In genomic region chr4:159946983-159947645, GRCh38 we compare ENCODE assay signal across 9 cellular contexts.
DNase-seq lines count a peak whose midpoint lies in the region; ATAC-seq, FAIRE-seq and TF ChIP-seq lines count a peak whose summit lies in the region.
"Had no signal": no experiment of that assay in that cellular context is flagged by ENCODE, and none has a peak within 500 bp of the region (broad histone marks: within the 10 kb centered on the region; RNA-seq: fewer than 3 reads in every experiment).

No MANE protein-coding gene starts in this region.

- H3K36me3 ChIP-seq in iPS-20b (ENCODE audit: insufficient read depth, low read depth, low read length), result no peaks in the 10 kb centered on the region
- H3K36me3 ChIP-seq in naive thymus-derived CD4-positive, alpha-beta T cell (ENCODE audit: control insufficient read depth in 2 of 3, insufficient read depth in 3 of 3, low read length in 3 of 3), result no peaks in the 10 kb centered on the region

- peak; percentile 53 for ATAC-seq in WTC11
- no peak for ATAC-seq in naive thymus-derived CD4-positive, alpha-beta T cell

- peak; percentile 18 for DNase-seq in Daoy (ENCODE audit: low read depth)
- peak; percentile 70 for DNase-seq in H4 (ENCODE audit: low spot score)
- peak; percentile 13 for DNase-seq in NCI-H1105 (lab: John Stamatoyannopoulos, UW)
- no peak for DNase-seq in WTC11 (ENCODE audit: low spot score)
- peak; percentile 18 for DNase-seq in urothelium cell line (ENCODE audit: low spot score)
- no peak for DNase-seq in naive thymus-derived CD4-positive, alpha-beta T cell
- DNase-seq in effector CD8-positive, alpha-beta T cell (lab: John Stamatoyannopoulos, UW), result no peak
- DNase-seq: activated B cell treated with CpG ODN at 0.5 μM for 24 hours had no signal

- FAIRE-seq in urothelium cell line (lab: Jason Lieb, UNC), result no peak

- TF ChIP-seq CTCF in WTC11 (IDR thresholded peaks at IDR 0.05), result peak; percentile 68

- no peak overlapping the region for H3K4me3 Mint-ChIP-seq in WTC11
- H3K4me3 Mint-ChIP-seq in naive thymus-derived CD4-positive, alpha-beta T cell, result no peak overlapping the region
- H3K4me3 Mint-ChIP-seq: activated B cell treated with CpG ODN at 0.5 μM for 24 hours had no signal

- peaks cover 34% of the 10 kb centered on the region for H3K4me1 Mint-ChIP-seq in WTC11
- H3K4me1 Mint-ChIP-seq in naive thymus-derived CD4-positive, alpha-beta T cell, result no peaks in the 10 kb centered on the region
- H3K4me1 Mint-ChIP-seq: activated B cell treated with CpG ODN at 0.5 μM for 24 hours had no signal

- no peaks in the 10 kb centered on the region for H3K9me3 ChIP-seq in iPS-20b (ENCODE audit: insufficient read depth, low read depth, low read length)
- no peaks in the 10 kb centered on the region for H3K9me3 ChIP-seq in naive thymus-derived CD4-positive, alpha-beta T cell (ENCODE audit: control insufficient read depth in 2 of 3, low read length in 3 of 3)

- peaks cover 20% of the 10 kb centered on the region; the same call in 1 of the 2 replicates for H3K4me1 ChIP-seq in iPS-20b (ENCODE audit: insufficient read depth, low read length)
- no peaks in the 10 kb centered on the region for H3K4me1 ChIP-seq in naive thymus-derived CD4-positive, alpha-beta T cell (ENCODE audit: control insufficient read depth in 2 of 2, insufficient read depth in 2 of 2, low read length in 2 of 2)

- no peaks in the 10 kb centered on the region for H3K27me3 ChIP-seq in iPS-20b (ENCODE audit: insufficient read depth, low read length)
- no peaks in the 10 kb centered on the region for H3K27me3 ChIP-seq in naive thymus-derived CD4-positive, alpha-beta T cell (ENCODE audit: control insufficient read depth in 2 of 2, insufficient read depth in 2 of 2, low read length in 2 of 2)

- H3K9me3 Mint-ChIP-seq in WTC11, result no peaks in the 10 kb centered on the region
- no peaks in the 10 kb centered on the region for H3K9me3 Mint-ChIP-seq in naive thymus-derived CD4-positive, alpha-beta T cell
- H3K9me3 Mint-ChIP-seq: activated B cell treated with CpG ODN at 0.5 μM for 24 hours had no signal

- POLR2A ChIA-PET in WTC11 (lab: Charles Lee), result no interaction called here
- POLR2A ChIA-PET in naive thymus-derived CD4-positive, alpha-beta T cell (lab: Charles Lee), result no interaction called here

- H3K27ac Mint-ChIP-seq in WTC11, result no peak overlapping the region
- H3K27ac Mint-ChIP-seq in naive thymus-derived CD4-positive, alpha-beta T cell, result no peak overlapping the region
- H3K27ac Mint-ChIP-seq: activated B cell treated with CpG ODN at 0.5 μM for 24 hours had no signal

- H3K4me3 ChIP-seq in iPS-20b (ENCODE audit: low read length), result no peak overlapping the region
- no peak overlapping the region for H3K4me3 ChIP-seq in naive thymus-derived CD4-positive, alpha-beta T cell (ENCODE audit: low read length)

- peak overlapping the region; percentile 10 for H3K27ac ChIP-seq in iPS-20b (ENCODE audit: low read length)
- no peak overlapping the region for H3K27ac ChIP-seq in naive thymus-derived CD4-positive, alpha-beta T cell (ENCODE audit: low read depth, low read length)

- intact Hi-C loops in naive thymus-derived CD4-positive, alpha-beta T cell (cut with micrococcal nuclease), result no loop called here

- no peaks in the 10 kb centered on the region for H3K27me3 Mint-ChIP-seq in WTC11 (ENCODE audit: low read depth)
- H3K27me3 Mint-ChIP-seq in naive thymus-derived CD4-positive, alpha-beta T cell, result no peaks in the 10 kb centered on the region
- H3K27me3 Mint-ChIP-seq: activated B cell treated with CpG ODN at 0.5 μM for 24 hours had no signal

- CTCF ChIA-PET in WTC11 (lab: Charles Lee), result interaction anchor here (0.8 to 1.1 kb wide), 4 partner anchors 10 to 183 kb away, joined by 3 to 6 read pairs (median 4); no protein-coding TSS in a partner anchor
- CTCF ChIA-PET in naive thymus-derived CD4-positive, alpha-beta T cell (lab: Charles Lee), result no interaction called here

- no peaks in the 10 kb centered on the region for H3K36me3 Mint-ChIP-seq in WTC11
- no peaks in the 10 kb centered on the region for H3K36me3 Mint-ChIP-seq in naive thymus-derived CD4-positive, alpha-beta T cell

- H3K9ac ChIP-seq in iPS-20b (ENCODE audit: low read depth, low read length), result no peak overlapping the region

TF ChIP-seq in WTC11, 78 proteins besides CTCF, POLR2A, EP300 and RAD21:
- TF ChIP-seq ATF6 (CRISPR knock-in tag; IDR thresholded peaks at IDR 0.05), result no peak
- TF ChIP-seq ZNF671 (CRISPR knock-in tag; IDR thresholded peaks at IDR 0.05), result no peak
- TF ChIP-seq NFATC4 (CRISPR knock-in tag; IDR thresholded peaks at IDR 0.05), result no peak
- TF ChIP-seq SMAD4 (CRISPR knock-in tag; IDR thresholded peaks at IDR 0.05), result no peak
- TF ChIP-seq ATF3 (CRISPR knock-in tag; conservative IDR thresholded peaks at IDR 0.05), result no peak
- no peak for TF ChIP-seq NR1H2 (CRISPR knock-in tag; IDR thresholded peaks at IDR 0.05)
- TF ChIP-seq ZNF317 (CRISPR knock-in tag; IDR thresholded peaks at IDR 0.05; ENCODE audit: borderline replicate concordance, low read depth), result no peak
- TF ChIP-seq ZNF423 (CRISPR knock-in tag; IDR thresholded peaks at IDR 0.05), result no peak
- no peak for TF ChIP-seq USF2 (CRISPR knock-in tag; IDR thresholded peaks at IDR 0.05)
- TF ChIP-seq ZNF425 (CRISPR knock-in tag; conservative IDR thresholded peaks at IDR 0.05), result no peak
- TF ChIP-seq USF1 (CRISPR knock-in tag; IDR thresholded peaks at IDR 0.05), result no peak
- TF ChIP-seq FOXP1 (CRISPR knock-in tag; IDR thresholded peaks at IDR 0.05; ENCODE audit: borderline replicate concordance), result no peak
- TF ChIP-seq ZSCAN18 (CRISPR knock-in tag; IDR thresholded peaks at IDR 0.05), result no peak
TF ChIP-seq in WTC11: peak in this region for 0.

Comparison
In these comparisons a context has a peak if more than half of its experiments do, and no peak if none do; other contexts are left out.
1. DNase-seq: peak in Daoy (single experiment), H4 (single experiment), NCI-H1105 (single experiment) and urothelium cell line (single experiment); none in WTC11 (single experiment), naive thymus-derived CD4-positive, alpha-beta T cell (0 of 9) and effector CD8-positive, alpha-beta T cell (single experiment).